ENCODE assay signal across 1 cellular context in the genomic region with DNA sequence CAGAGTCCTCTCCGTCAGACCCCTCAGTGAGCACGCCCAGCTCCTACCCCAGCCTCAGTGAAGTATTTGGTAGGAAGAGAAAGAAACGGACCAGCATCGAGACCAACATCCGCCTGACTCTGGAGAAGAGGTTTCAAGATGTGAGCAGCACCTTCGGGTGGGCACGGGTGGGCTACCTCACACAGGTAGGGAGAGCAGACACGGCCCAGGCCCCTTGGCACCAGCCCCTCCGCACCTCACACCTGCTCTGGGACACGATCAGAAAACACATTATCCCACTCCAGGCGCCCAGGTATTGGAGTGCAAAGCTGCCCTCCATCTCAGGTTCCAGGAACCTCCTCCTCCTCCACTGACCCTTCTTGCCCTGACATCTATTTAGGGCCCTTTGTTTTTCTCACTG.
TF ChIP-seq lines count a peak whose summit lies in the region.

No MANE protein-coding gene starts in this region.

TF ChIP-seq in IMR-90, 13 proteins besides CTCF, POLR2A, EP300 and RAD21:
- TF ChIP-seq CHD1 (IDR thresholded peaks at IDR 0.05; ENCODE audit: low read depth, low read length) = no peak
- TF ChIP-seq, protein P1, sequence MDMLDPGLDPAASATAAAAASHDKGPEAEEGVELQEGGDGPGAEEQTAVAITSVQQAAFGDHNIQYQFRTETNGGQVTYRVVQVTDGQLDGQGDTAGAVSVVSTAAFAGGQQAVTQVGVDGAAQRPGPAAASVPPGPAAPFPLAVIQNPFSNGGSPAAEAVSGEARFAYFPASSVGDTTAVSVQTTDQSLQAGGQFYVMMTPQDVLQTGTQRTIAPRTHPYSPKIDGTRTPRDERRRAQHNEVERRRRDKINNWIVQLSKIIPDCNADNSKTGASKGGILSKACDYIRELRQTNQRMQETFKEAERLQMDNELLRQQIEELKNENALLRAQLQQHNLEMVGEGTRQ (IDR thresholded peaks at IDR 0.05; ENCODE audit: low read depth, low read length) = no peak
- TF ChIP-seq BHLHE40 (IDR thresholded peaks at IDR 0.05; ENCODE audit: low read depth, low read length) = no peak
- TF ChIP-seq RFX5 (IDR thresholded peaks at IDR 0.05; ENCODE audit: low read depth, low read length) = no peak
- no peak for TF ChIP-seq CEBPB (IDR thresholded peaks at IDR 0.05; ENCODE audit: low read depth, low read length)
- no peak for TF ChIP-seq FOS (IDR thresholded peaks at IDR 0.05; ENCODE audit: low read depth, low read length)
- no peak for TF ChIP-seq NFE2L2 (IDR thresholded peaks at IDR 0.05; ENCODE audit: low read depth, low read length)
